20 cellular contexts compared by ENCODE assay signal in genomic region chr12:128940974-128941373, GRCh38.
"Had no signal": no experiment of that assay in that cellular context is flagged by ENCODE, and none has a peak within 500 bp of the region (broad histone marks: within the 10 kb centered on the region; RNA-seq: fewer than 3 reads in every experiment).

No MANE protein-coding gene starts in this region.

- H3K4me1 ChIP-seq: prostate gland had no signal

- H3K36me3 ChIP-seq: prostate gland had no signal

- DNase-seq: activated CD4-positive, alpha-beta T cell treated with anti-CD3 and anti-CD28 coated beads for 4 hours; activated CD8-positive, alpha-beta T cell treated with anti-CD3 and anti-CD28 coated beads for 36 hours; activated effector memory CD4-positive, alpha-beta T cell treated with Interleukin-2 at 50 U/mL for 16 hours; activated naive CD4-positive, alpha-beta T cell treated with anti-CD3 and anti-CD28 coated beads, Interleukin-2, amount 50 U/mL, for 16 hours; activated T-cell treated with anti-CD3 and anti-CD28 coated beads, Interleukin-2, amount 50 U/mL, for 4 hours; dermis blood vessel endothelial cell; erythroblast; mesenchymal stem cell; occipital lobe; right cardiac atrium; stimulated activated CD4-positive, alpha-beta T cell treated with anti-CD3 and anti-CD28 coated beads, Interleukin-4, amount 100 ng/mL, for 4 hours; stimulated activated CD8-positive, alpha-beta memory T cell treated with anti-CD3 and anti-CD28 coated beads, Interleukin-4, amount 100 ng/mL, for 48 hours; stimulated activated naive CD4-positive, alpha-beta T cell treated with Interleukin-2 at 50 U/mL for 16 hours; substantia nigra; trophoblast cell had no signal

- ATAC-seq: activated CD8-positive, alpha-beta T cell treated with anti-CD3 and anti-CD28 coated beads for 36 hours; activated T-cell treated with anti-CD3 and anti-CD28 coated beads, Interleukin-2, amount 50 U/mL, for 4 hours; right cardiac atrium; WTC11 had no signal

- H3K27ac ChIP-seq: prostate gland had no signal

- FAIRE-seq: astrocyte, islet of Langerhans had no signal

- H3K9me3 ChIP-seq: prostate gland had no signal

- H3K4me3 ChIP-seq: prostate gland, smooth muscle cell had no signal
